Comparison of ENCODE assay signal across 20 cellular contexts in genomic region chr10:132696204-132696603, GRCh38.
DNase-seq lines count a peak whose midpoint lies in the region; ATAC-seq and TF ChIP-seq lines count a peak whose summit lies in the region.
"Had no signal": no experiment of that assay in that cellular context is flagged by ENCODE, and none has a peak within 500 bp of the region (broad histone marks: within the 10 kb centered on the region; RNA-seq: fewer than 3 reads in every experiment).

No MANE protein-coding gene starts in this region.

- no peak for DNase-seq in activated CD8-positive, alpha-beta memory T cell treated with anti-CD3 and anti-CD28 coated beads, Interleukin-2, amount 10 ng/mL, durations not matched to agents 7 days and 5 days
- no peak for DNase-seq in activated CD8-positive, alpha-beta memory T cell treated with anti-CD3 and anti-CD28 coated beads, Interleukin-2, amount 50 U/mL, for 4 hours
- peak; percentile 5 for DNase-seq in Jurkat, Clone E6-1 (ENCODE audit: low read depth, low spot score)
- peak; percentile 9 for DNase-seq in coronary artery (ENCODE audit: low spot score)
- peak; percentile 19 for DNase-seq in sciatic nerve (ENCODE audit: low spot score)
- DNase-seq in kidney tubule cell (ENCODE audit: low spot score) = no peak
- no peak for DNase-seq in NCI-H2029 treated with DMSO at 0.1 percent for 48 hours (lab: John Stamatoyannopoulos, UW)
- DNase-seq in H4 (ENCODE audit: low spot score) = no peak
- DNase-seq: DMS79; IMR-90; Kasumi-1; MM.1S; NCI-H1092 treated with DMSO at 0.1 percent for 48 hours; NCI-H1694; NCI-H2171; NCI-H446; NK-92 treated with Interleukin-12 subunit alpha and Interleukin-12 subunit beta, amount 100 ng/mL, for 24 hours had no signal

- no peak for TF ChIP-seq CTCF in coronary artery (IDR thresholded peaks at IDR 0.05)

- peak; percentile 33 for ATAC-seq in activated CD8-positive, alpha-beta memory T cell treated with anti-CD3 and anti-CD28 coated beads, Interleukin-2, amount 10 ng/mL, durations not matched to agents 7 days and 5 days
- ATAC-seq in sciatic nerve = no peak

- intact Hi-C loops in sciatic nerve (cut with DNase I) = no loop called here

- H3K27me3 Mint-ChIP-seq in activated CD8-positive, alpha-beta memory T cell treated with anti-CD3 and anti-CD28 coated beads, Interleukin-2, amount 10 ng/mL, durations not matched to agents 7 days and 5 days = no peaks in the 10 kb centered on the region
- H3K27me3 Mint-ChIP-seq: CD8-positive, alpha-beta memory T cell had no signal

- no peak overlapping the region for H3K27ac Mint-ChIP-seq in activated CD8-positive, alpha-beta memory T cell treated with anti-CD3 and anti-CD28 coated beads, Interleukin-2, amount 10 ng/mL, durations not matched to agents 7 days and 5 days
- H3K27ac Mint-ChIP-seq: CD8-positive, alpha-beta memory T cell had no signal

- H3K9me3 Mint-ChIP-seq in activated CD8-positive, alpha-beta memory T cell treated with anti-CD3 and anti-CD28 coated beads, Interleukin-2, amount 10 ng/mL, durations not matched to agents 7 days and 5 days (ENCODE audit: low read depth) = peaks cover 3% of the 10 kb centered on the region

- CTCF ChIA-PET in activated CD8-positive, alpha-beta memory T cell treated with anti-CD3 and anti-CD28 coated beads, Interleukin-2, amount 10 ng/mL, durations not matched to agents 7 days and 5 days (lab: Charles Lee) = no interaction called here

- H3K4me3 ChIP-seq in Jurkat, Clone E6-1 (ENCODE audit: low read length) = no peak overlapping the region
- H3K4me3 ChIP-seq in coronary artery = no peak overlapping the region
- H3K4me3 ChIP-seq: BLaER1 treated with 17β-estradiol and CSF1 and Interleukin-3, amounts not matched to agents 10 nM and 100 nM; HAP-1 had no signal

- peaks cover 11% of the 10 kb centered on the region for H3K4me1 Mint-ChIP-seq in activated CD8-positive, alpha-beta memory T cell treated with anti-CD3 and anti-CD28 coated beads, Interleukin-2, amount 10 ng/mL, durations not matched to agents 7 days and 5 days

- peaks cover 2% of the 10 kb centered on the region for H3K36me3 Mint-ChIP-seq in activated CD8-positive, alpha-beta memory T cell treated with anti-CD3 and anti-CD28 coated beads, Interleukin-2, amount 10 ng/mL, durations not matched to agents 7 days and 5 days

- no peak overlapping the region for H3K27ac ChIP-seq in coronary artery
- H3K27ac ChIP-seq: BLaER1 treated with 17β-estradiol and CSF1 and Interleukin-3, amounts not matched to agents 10 nM and 100 nM had no signal

- no peak overlapping the region for H3K4me3 Mint-ChIP-seq in activated CD8-positive, alpha-beta memory T cell treated with anti-CD3 and anti-CD28 coated beads, Interleukin-2, amount 10 ng/mL, durations not matched to agents 7 days and 5 days
- H3K4me3 Mint-ChIP-seq: CD8-positive, alpha-beta memory T cell had no signal

Comparison
In these comparisons a context has a peak if more than half of its experiments do, and no peak if none do; other contexts are left out.
1. DNase-seq: peak in Jurkat, Clone E6-1 (single experiment), coronary artery (single experiment) and sciatic nerve (single experiment); none in activated CD8-positive, alpha-beta memory T cell treated with anti-CD3 and anti-CD28 coated beads, Interleukin-2, amount 10 ng/mL, durations not matched to agents 7 days and 5 days (single experiment), activated CD8-positive, alpha-beta memory T cell treated with anti-CD3 and anti-CD28 coated beads, Interleukin-2, amount 50 U/mL, for 4 hours (single experiment), kidney tubule cell (single experiment), NCI-H2029 treated with DMSO at 0.1 percent for 48 hours (single experiment) and H4 (single experiment).